Comparison of ENCODE assay signal across 12 cellular contexts in the genomic region with DNA sequence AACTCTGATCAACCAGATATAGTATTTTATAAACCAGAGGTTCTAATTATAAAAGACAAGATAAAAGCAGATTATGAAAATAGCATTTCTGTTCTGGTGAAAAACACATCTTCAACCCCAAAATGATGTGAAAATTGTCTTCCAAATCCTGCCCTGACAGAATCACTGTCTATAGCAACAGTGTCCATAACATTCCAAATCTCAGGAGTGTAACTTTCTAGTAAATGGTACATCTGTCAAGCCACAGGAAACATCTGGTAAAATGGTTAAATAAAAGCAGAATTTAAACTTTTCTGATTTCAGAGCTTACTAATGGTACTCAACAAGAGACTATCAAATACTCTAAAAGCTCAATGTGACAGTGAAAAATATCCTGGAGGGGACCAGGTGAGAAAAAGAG.
DNase-seq lines count a peak whose midpoint lies in the region; ATAC-seq and TF ChIP-seq lines count a peak whose summit lies in the region.
"Had no signal": no experiment of that assay in that cellular context is flagged by ENCODE, and none has a peak within 500 bp of the region (broad histone marks: within the 10 kb centered on the region; RNA-seq: fewer than 3 reads in every experiment).

No MANE protein-coding gene starts in this region.

- peak overlapping the region in 5 of 11 experiments; percentile 43 to 72 (median 60); a peak in 8 of 22 replicates for H3K9ac ChIP-seq in BLaER1 treated with 17β-estradiol and CSF1 and Interleukin-3, amounts not matched to agents 10 nM and 100 nM

- peak overlapping the region in 5 of 11 experiments; percentile 1 to 60 (median 46); a peak in 8 of 22 replicates for H3K27ac ChIP-seq in BLaER1 treated with 17β-estradiol and CSF1 and Interleukin-3, amounts not matched to agents 10 nM and 100 nM

- H3K9me3 Mint-ChIP-seq in T-cell (no peaks in the 10 kb centered on the region), progenitor cell of endocrine pancreas (ENCODE audit: low read depth) (peaks cover 4% of the 10 kb centered on the region)
- H3K9me3 Mint-ChIP-seq: activated naive CD4-positive, alpha-beta T cell treated with anti-CD3 and anti-CD28 coated beads, Interleukin-2, amount 10 ng/mL, durations not matched to agents 7 days and 5 days; stimulated activated memory B cell treated with anti-CD40 and anti-IgM and Interleukin-4, amounts not matched to agents 10 μg/mL and 1 μg/mL and 100 μg/mL, for 72 hours had no signal

- H3K27me3 Mint-ChIP-seq in T-cell (no peaks in the 10 kb centered on the region), progenitor cell of endocrine pancreas (no peaks in the 10 kb centered on the region)
- H3K27me3 Mint-ChIP-seq: activated naive CD4-positive, alpha-beta T cell treated with anti-CD3 and anti-CD28 coated beads, Interleukin-2, amount 10 ng/mL, durations not matched to agents 7 days and 5 days; stimulated activated memory B cell treated with anti-CD40 and anti-IgM and Interleukin-4, amounts not matched to agents 10 μg/mL and 1 μg/mL and 100 μg/mL, for 72 hours had no signal

- POLR2A ChIA-PET in T-cell (lab: Charles Lee): no interaction called here

- peak overlapping the region; percentile 68 to 96 (median 84) for H3K4me2 ChIP-seq in BLaER1 treated with 17β-estradiol and CSF1 and Interleukin-3, amounts not matched to agents 10 nM and 100 nM

- peaks cover 0 to 5% (median 0%) of the 10 kb centered on the region in 11 experiments; a peak in 1 of 22 replicates for H3K9me3 ChIP-seq in BLaER1 treated with 17β-estradiol and CSF1 and Interleukin-3, amounts not matched to agents 10 nM and 100 nM (replicated peaks in 1 of 11)

- no peak for TF ChIP-seq CTCF in progenitor cell of endocrine pancreas (IDR thresholded peaks at IDR 0.05; ENCODE audit: unreplicated experiment)

- H3K36me3 Mint-ChIP-seq in T-cell: peaks cover 26% of the 10 kb centered on the region
- peaks cover 10% of the 10 kb centered on the region for H3K36me3 Mint-ChIP-seq in progenitor cell of endocrine pancreas (ENCODE audit: insufficient read depth)

- H3K4me3 ChIP-seq in BLaER1 treated with 17β-estradiol and CSF1 and Interleukin-3, amounts not matched to agents 10 nM and 100 nM: peak overlapping the region in 3 of 10 experiments; percentile 4 to 31 (median 6); a peak in 2 of 20 replicates

- H3K27ac Mint-ChIP-seq in T-cell (no peak overlapping the region), progenitor cell of endocrine pancreas (peak overlapping the region; percentile 78)
- H3K27ac Mint-ChIP-seq: stimulated activated memory B cell treated with anti-CD40 and anti-IgM and Interleukin-4, amounts not matched to agents 10 μg/mL and 1 μg/mL and 100 μg/mL, for 72 hours had no signal

- H3K4me1 Mint-ChIP-seq in T-cell (peaks cover 68 to 76% (median 69%) of the 10 kb centered on the region in 3 donors), progenitor cell of endocrine pancreas (ENCODE audit: low read depth) (peaks cover 44% of the 10 kb centered on the region)

- peaks cover 98 to 100% (median 100%) of the 10 kb centered on the region in 11 experiments for H4K20me1 ChIP-seq in BLaER1 treated with 17β-estradiol and CSF1 and Interleukin-3, amounts not matched to agents 10 nM and 100 nM

- H3K36me3 ChIP-seq in BLaER1 treated with 17β-estradiol and CSF1 and Interleukin-3, amounts not matched to agents 10 nM and 100 nM: peaks cover 33 to 61% (median 54%) of the 10 kb centered on the region in 11 experiments

- peaks cover 43 to 78% (median 56%) of the 10 kb centered on the region in 10 experiments for H3K4me1 ChIP-seq in BLaER1 treated with 17β-estradiol and CSF1 and Interleukin-3, amounts not matched to agents 10 nM and 100 nM

- DNase-seq in T-cell (no peak), fibroblast of gingiva (ENCODE audit: low read depth) (peak; percentile 25), progenitor cell of endocrine pancreas (ENCODE audit: low spot score, unreplicated experiment) (no peak), HuH-7 (ENCODE audit: low spot score) (no peak)
- no peak for DNase-seq in activated CD4-positive, CD25-positive, alpha-beta regulatory T cell treated with anti-CD3 and anti-CD28 coated beads, Interleukin-2, amount 50 U/mL, for 72 hours
- DNase-seq: activated naive CD4-positive, alpha-beta T cell treated with anti-CD3 and anti-CD28 coated beads, Interleukin-2, amount 10 ng/mL, durations not matched to agents 7 days and 5 days; left colon had no signal

- ATAC-seq in T-cell (replicated peaks in 1 of 4): no peak
- no peak for ATAC-seq in GM21737 (IDR thresholded peaks at IDR 0.05; ENCODE audit: unreplicated experiment)
- ATAC-seq in GM21717 (IDR thresholded peaks at IDR 0.05; ENCODE audit: unreplicated experiment): no peak
- ATAC-seq: HepG2; stimulated activated memory B cell treated with anti-CD40 and anti-IgM and Interleukin-4, amounts not matched to agents 10 μg/mL and 1 μg/mL and 100 μg/mL, for 72 hours had no signal

- H3K27me3 ChIP-seq in BLaER1 treated with 17β-estradiol and CSF1 and Interleukin-3, amounts not matched to agents 10 nM and 100 nM: no peaks in the 10 kb centered on the region

- CTCF ChIA-PET in T-cell (lab: Charles Lee): no interaction called here

- peak overlapping the region in 2 of 3 donors; percentile 63 to 81 for H3K4me3 Mint-ChIP-seq in T-cell
- H3K4me3 Mint-ChIP-seq in progenitor cell of endocrine pancreas (ENCODE audit: low read depth): no peak overlapping the region
- H3K4me3 Mint-ChIP-seq: activated naive CD4-positive, alpha-beta T cell treated with anti-CD3 and anti-CD28 coated beads, Interleukin-2, amount 10 ng/mL, durations not matched to agents 7 days and 5 days had no signal
